10 cellular contexts compared by ENCODE assay signal in genomic region chr6:166907373-166907841, GRCh38. TPM values are rescaled to one million over a fixed set of nuclear protein-coding genes. Genes with fewer than 3 reads are reported as not detected.
DNase-seq lines count a peak whose midpoint lies in the region; ATAC-seq, FAIRE-seq and TF ChIP-seq lines count a peak whose summit lies in the region.
"Had no signal": no experiment of that assay in that cellular context is flagged by ENCODE, and none has a peak within 500 bp of the region (broad histone marks: within the 10 kb centered on the region; RNA-seq: fewer than 3 reads in every experiment).

No MANE protein-coding gene starts in this region.

- H3K27ac ChIP-seq in stomach = no peak overlapping the region

- TF ChIP-seq POLR2A in stomach (IDR thresholded peaks at IDR 0.05) = no peak

- no peak for TF ChIP-seq EP300 in stomach (IDR thresholded peaks at IDR 0.05)

- peaks cover 0 to 1% (median 0%) of the 10 kb centered on the region in 4 donors for H3K36me3 ChIP-seq in stomach

- no peaks in the 10 kb centered on the region for H3K27me3 ChIP-seq in stomach

- intact Hi-C loops in Calu3 (cut with micrococcal nuclease; ENCODE audit: unreplicated experiment) (no loop called here), stomach (cut with DNase I; ENCODE audit: low total_unique reads) (no loop called here)

- peaks cover 10% of the 10 kb centered on the region for H3K36me3 Mint-ChIP-seq in memory B cell
- no peaks in the 10 kb centered on the region for H3K36me3 Mint-ChIP-seq in Calu3 (ENCODE audit: insufficient read depth, unreplicated experiment)

- peak overlapping the region; percentile 78 for H3K4me3 Mint-ChIP-seq in memory B cell
- no peak overlapping the region for H3K4me3 Mint-ChIP-seq in Calu3 (ENCODE audit: low read depth, unreplicated experiment)
- H3K4me3 Mint-ChIP-seq: dendritic cell treated with granulocyte-macrophage colony-stimulating factor and Interleukin-4, amounts not matched to agents 40 ng/mL and 50 ng/mL, for 4 days had no signal

- H3K4me1 ChIP-seq in stomach = peaks cover 0 to 7% (median 2%) of the 10 kb centered on the region in 4 donors

- ATAC-seq in GM21717 (IDR thresholded peaks at IDR 0.05; ENCODE audit: unreplicated experiment) = peak; percentile 89
- peak; percentile 90 for ATAC-seq in HG03571 (IDR thresholded peaks at IDR 0.05; ENCODE audit: unreplicated experiment)
- peak; percentile 83 for ATAC-seq in memory B cell (ENCODE audit: low read depth)

- peaks cover 55% of the 10 kb centered on the region for H3K4me1 Mint-ChIP-seq in memory B cell
- no peaks in the 10 kb centered on the region for H3K4me1 Mint-ChIP-seq in Calu3 (ENCODE audit: low read depth, unreplicated experiment)

- H3K4me3 ChIP-seq in stomach = no peak overlapping the region

- peak; percentile 22 for DNase-seq in SKM-1 treated with dmso at 0.1 percent for 144 hours (lab: John Stamatoyannopoulos, UW; ENCODE audit: unreplicated experiment)
- no peak for DNase-seq in SKM-1 (lab: John Stamatoyannopoulos, UW; ENCODE audit: unreplicated experiment)
- DNase-seq in memory B cell (ENCODE audit: low spot score in 2 of 2) = no peak
- no peak for DNase-seq in RCC 7860 (ENCODE audit: low spot score)
- no peak for DNase-seq in Calu3
- no peak for DNase-seq in stomach

- no peak for FAIRE-seq in RCC 7860 (lab: Jason Lieb, UNC)
- FAIRE-seq: A204.1 had no signal

- BruUV-seq in Calu3 (replicated peaks; lab: Mats Ljungman, UMichigan) = no TSS peak

- H3K9me3 Mint-ChIP-seq in memory B cell = no peaks in the 10 kb centered on the region
- no peaks in the 10 kb centered on the region for H3K9me3 Mint-ChIP-seq in Calu3 (ENCODE audit: low read depth, unreplicated experiment)
- H3K9me3 Mint-ChIP-seq: dendritic cell treated with granulocyte-macrophage colony-stimulating factor and Interleukin-4, amounts not matched to agents 40 ng/mL and 50 ng/mL, for 4 days had no signal

- WGBS in stomach, 5 donors = 85 to 89% (median 88%) methylated on average over 6 to 8 of the region's 8 CpGs

- CTCF ChIA-PET in Calu3 (lab: Charles Lee) = no interaction called here

- TF ChIP-seq CTCF in Calu3 (IDR thresholded peaks at IDR 0.05; ENCODE audit: unreplicated experiment) = no peak
- TF ChIP-seq CTCF in stomach (IDR thresholded peaks at IDR 0.05) = no peak

- H3K27ac Mint-ChIP-seq in memory B cell (peak overlapping the region; percentile 84), Calu3 (ENCODE audit: unreplicated experiment) (no peak overlapping the region)
- H3K27ac Mint-ChIP-seq: dendritic cell treated with granulocyte-macrophage colony-stimulating factor and Interleukin-4, amounts not matched to agents 40 ng/mL and 50 ng/mL, for 4 days had no signal

- H3K9me3 ChIP-seq in stomach = no peaks in the 10 kb centered on the region

- no peaks in the 10 kb centered on the region for H3K27me3 Mint-ChIP-seq in memory B cell
- H3K27me3 Mint-ChIP-seq in Calu3 (ENCODE audit: unreplicated experiment) = no peaks in the 10 kb centered on the region
- H3K27me3 Mint-ChIP-seq: dendritic cell treated with granulocyte-macrophage colony-stimulating factor and Interleukin-4, amounts not matched to agents 40 ng/mL and 50 ng/mL, for 4 days had no signal

RNA-seq across cellular contexts. Expression of gene RNASET2, which starts 48.9 kb away (rescaled TPM):
- 65.2 and 70.2 TPM in 2 replicates for total RNA-seq in Calu3 (2022)
- total RNA-seq in stomach = 100 to 1,000 TPM in 3 of 5 donors, 10 to 100 TPM in 2; 13.4 to 340 (median 112) TPM
- 100 to 1,000 TPM in 1 of 3 donors, 10 to 100 TPM in 2; 55.4 to 113 (median 60.5) TPM for polyA plus RNA-seq in stomach
